Comparison of ENCODE assay signal across 9 cellular contexts in the genomic region with DNA sequence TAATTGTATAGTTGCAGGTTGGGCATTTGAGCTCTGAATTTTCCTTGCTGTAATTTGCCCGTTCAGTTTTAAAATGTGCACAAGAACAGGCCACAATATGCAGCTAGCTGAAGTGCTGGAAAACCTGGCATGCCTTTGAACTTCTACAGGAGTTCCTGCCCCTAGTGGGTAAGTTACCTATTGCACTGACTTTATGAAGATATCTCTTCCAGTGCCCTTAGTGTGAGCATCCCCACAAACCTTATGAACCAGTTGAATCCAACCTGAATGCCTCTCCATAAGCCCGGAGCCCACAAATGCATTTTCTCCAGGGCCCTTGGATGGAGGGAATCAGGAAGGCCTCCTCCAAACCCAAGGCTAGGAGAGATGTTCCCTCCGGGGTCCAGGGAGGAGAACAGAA.
DNase-seq lines count a peak whose midpoint lies in the region; ATAC-seq and TF ChIP-seq lines count a peak whose summit lies in the region.
"Had no signal": no experiment of that assay in that cellular context is flagged by ENCODE, and none has a peak within 500 bp of the region (broad histone marks: within the 10 kb centered on the region; RNA-seq: fewer than 3 reads in every experiment).

No MANE protein-coding gene starts in this region.

- ATAC-seq in GM18870 (IDR thresholded peaks at IDR 0.05; ENCODE audit: unreplicated experiment) (no peak), HG02840 (IDR thresholded peaks at IDR 0.05; ENCODE audit: low FRiP score, unreplicated experiment) (no peak), HG03095 (IDR thresholded peaks at IDR 0.05; ENCODE audit: unreplicated experiment) (no peak)

- DNase-seq in A673 (ENCODE audit: low spot score) (peak; percentile 50), GM13977 (ENCODE audit: low spot score) (no peak), PC-9 (no peak), fibroblast of lung (ENCODE audit: low read depth in 2 of 2) (peak; percentile 23 to 28), LoVo (ENCODE audit: low spot score) (no peak)

- intact Hi-C loops in A673 (cut with micrococcal nuclease; ENCODE audit: unreplicated experiment) = no loop called here
- intact Hi-C loops in PC-9 (cut with micrococcal nuclease; ENCODE audit: unreplicated experiment) = loop anchor here (2.0 to 10.0 kb wide), 3 partner anchors 157 to 279 kb away; partner anchors contain the start of genes MARCHF4, RPL37A and SMARCAL1

- CTCF ChIA-PET in A673 (lab: Charles Lee) (no interaction called here), PC-9 (lab: Charles Lee) (interaction anchor here (1.1 kb wide), 1 partner anchor 157 kb away, joined by 3 read pairs; no protein-coding TSS in a partner anchor)

- H4K20me1 ChIP-seq in PC-9 (ENCODE audit: insufficient read depth) = no peaks in the 10 kb centered on the region
- no peaks in the 10 kb centered on the region for H4K20me1 ChIP-seq in fibroblast of lung (ENCODE audit: control insufficient read depth, extremely low read depth, insufficient read depth, low read length)

- H3K4me3 ChIP-seq in A673 (ENCODE audit: low read depth, low read length, poor library complexity, severe bottlenecking) (no peak overlapping the region), PC-9 (no peak overlapping the region), fibroblast of lung (replicated peaks in 1 of 4; ENCODE audit: control extremely low read depth in 1 of 4, insufficient read depth in 1 of 4, low read depth in 3 of 4, low read length in 4 of 4) (no peak overlapping the region)
- H3K4me3 ChIP-seq: lung had no signal

- H3F3A ChIP-seq in PC-9 (ENCODE audit: insufficient read depth, low read depth) = peaks cover 33% of the 10 kb centered on the region

- no peaks in the 10 kb centered on the region for H3K36me3 ChIP-seq in A673 (ENCODE audit: insufficient read depth, low read length, poor library complexity, severe bottlenecking)
- no peaks in the 10 kb centered on the region for H3K36me3 ChIP-seq in PC-9 (ENCODE audit: low read depth)
- H3K36me3 ChIP-seq in fibroblast of lung (ENCODE audit: control insufficient read depth, insufficient read depth, low read length) = no peaks in the 10 kb centered on the region

- H2AFZ ChIP-seq in PC-9 (no peak overlapping the region), fibroblast of lung (ENCODE audit: low read length) (no peak overlapping the region)

- peak; percentile 45 for TF ChIP-seq CTCF in A673 (conservative IDR thresholded peaks at IDR 0.05; ENCODE audit: low read depth, low read length)
- TF ChIP-seq CTCF in GM13977 (IDR thresholded peaks at IDR 0.05; ENCODE audit: extremely low read depth, insufficient read depth, missing control alignments) = peak; percentile 27
- peak; percentile 41 for TF ChIP-seq CTCF in PC-9 (conservative IDR thresholded peaks at IDR 0.05)
- peak; percentile 15 to 43 for TF ChIP-seq CTCF in fibroblast of lung (conservative IDR thresholded peaks at IDR 0.05 in 1 of 2, IDR thresholded peaks at IDR 0.05 in 1 of 2; ENCODE audit: low read depth in 1 of 2, low read length in 2 of 2)

- no peak overlapping the region for H3K9ac ChIP-seq in fibroblast of lung (ENCODE audit: insufficient read depth, low read length)

- H3K9me3 ChIP-seq in A673 (ENCODE audit: low read depth, low read length, poor library complexity, severe bottlenecking) = no peaks in the 10 kb centered on the region
- no peaks in the 10 kb centered on the region for H3K9me3 ChIP-seq in PC-9 (ENCODE audit: insufficient read depth, low read depth)
- no peaks in the 10 kb centered on the region for H3K9me3 ChIP-seq in fibroblast of lung (ENCODE audit: control insufficient read depth, insufficient read depth, low read depth, low read length)

- no peaks in the 10 kb centered on the region for H3K27me3 ChIP-seq in A673 (replicated peaks; ENCODE audit: insufficient read depth, low read depth, low read length, poor library complexity)
- no peaks in the 10 kb centered on the region for H3K27me3 ChIP-seq in PC-9 (ENCODE audit: insufficient read depth, low read depth)
- H3K27me3 ChIP-seq in fibroblast of lung (ENCODE audit: control insufficient read depth, insufficient read depth, low read length) = no peaks in the 10 kb centered on the region

- BruUV-seq in A673 (replicated peaks; lab: Mats Ljungman, UMichigan) = no TSS peak
- no TSS peak for BruUV-seq in PC-9 (replicated peaks; lab: Mats Ljungman, UMichigan)

- H3K4me2 ChIP-seq in PC-9 (no peak overlapping the region), fibroblast of lung (ENCODE audit: extremely low read depth, insufficient read depth, low read length) (no peak overlapping the region)

- H3K79me2 ChIP-seq in PC-9 (ENCODE audit: low read depth) (no peaks in the 10 kb centered on the region), fibroblast of lung (ENCODE audit: control insufficient read depth, insufficient read depth, low read length) (no peaks in the 10 kb centered on the region)

- in situ Hi-C loops in GM13977 (cut with MboI; ENCODE audit: low pct_unique_long_range_greater_than_20kb, low sequenced_read_pairs, unreplicated experiment) = no loop called here

- H3K27ac ChIP-seq in A673 (ENCODE audit: low read depth, low read length, poor library complexity, severe bottlenecking) = no peak overlapping the region
- peak overlapping the region; percentile 38; the same call in 1 of the 2 replicates for H3K27ac ChIP-seq in PC-9
- no peak overlapping the region for H3K27ac ChIP-seq in fibroblast of lung (ENCODE audit: insufficient read depth, low read length)

- no peaks in the 10 kb centered on the region for H3K9me2 ChIP-seq in PC-9 (ENCODE audit: insufficient read depth)

- POLR2A ChIA-PET in A673 (lab: Charles Lee; ENCODE audit: low non-redundant PET) = no interaction called here
- POLR2A ChIA-PET in PC-9 (lab: Charles Lee; ENCODE audit: unreplicated experiment) = interaction anchor here (0.6 kb wide), 1 partner anchor 76 kb away, joined by 4 read pairs; no protein-coding TSS in a partner anchor

- H3K4me1 ChIP-seq in A673 (ENCODE audit: insufficient read depth, low read length, poor library complexity, severe bottlenecking) = peaks cover 11% of the 10 kb centered on the region
- peaks cover 55% of the 10 kb centered on the region for H3K4me1 ChIP-seq in PC-9 (replicated peaks; ENCODE audit: insufficient read depth)
- peaks cover 14% of the 10 kb centered on the region for H3K4me1 ChIP-seq in fibroblast of lung (ENCODE audit: control insufficient read depth, extremely low read depth, insufficient read depth, low read length)

Comparison
In these comparisons a context has a peak if more than half of its experiments do, and no peak if none do; other contexts are left out.
1. DNase-seq: peak in A673 (single experiment) and fibroblast of lung (2 of 2); none in GM13977 (single experiment), PC-9 (0 of 2) and LoVo (single experiment).
2. Peak in every context shown above with its lines, with median percentiles within 50 percentile points of each other: CTCF ChIP-seq.